ENCODE assay signal across 1 cellular context in genomic region chr2:231227309-231228162, GRCh38.
TF ChIP-seq lines count a peak whose summit lies in the region.

No MANE protein-coding gene starts in this region.

TF ChIP-seq in HepG2, 621 proteins besides CTCF, POLR2A, EP300 and RAD21 (continued from another document and continues in another):
- TF ChIP-seq, protein P1, sequence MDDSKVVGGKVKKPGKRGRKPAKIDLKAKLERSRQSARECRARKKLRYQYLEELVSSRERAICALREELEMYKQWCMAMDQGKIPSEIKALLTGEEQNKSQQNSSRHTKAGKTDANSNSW (CRISPR knock-in tag; IDR thresholded peaks at IDR 0.05; ENCODE audit: borderline replicate concordance): no peak
- peak; percentile 22; the same call in 1 of the 2 replicates for TF ChIP-seq NFYC (CRISPR knock-in tag; IDR thresholded peaks at IDR 0.05)
- TF ChIP-seq, protein P2, sequence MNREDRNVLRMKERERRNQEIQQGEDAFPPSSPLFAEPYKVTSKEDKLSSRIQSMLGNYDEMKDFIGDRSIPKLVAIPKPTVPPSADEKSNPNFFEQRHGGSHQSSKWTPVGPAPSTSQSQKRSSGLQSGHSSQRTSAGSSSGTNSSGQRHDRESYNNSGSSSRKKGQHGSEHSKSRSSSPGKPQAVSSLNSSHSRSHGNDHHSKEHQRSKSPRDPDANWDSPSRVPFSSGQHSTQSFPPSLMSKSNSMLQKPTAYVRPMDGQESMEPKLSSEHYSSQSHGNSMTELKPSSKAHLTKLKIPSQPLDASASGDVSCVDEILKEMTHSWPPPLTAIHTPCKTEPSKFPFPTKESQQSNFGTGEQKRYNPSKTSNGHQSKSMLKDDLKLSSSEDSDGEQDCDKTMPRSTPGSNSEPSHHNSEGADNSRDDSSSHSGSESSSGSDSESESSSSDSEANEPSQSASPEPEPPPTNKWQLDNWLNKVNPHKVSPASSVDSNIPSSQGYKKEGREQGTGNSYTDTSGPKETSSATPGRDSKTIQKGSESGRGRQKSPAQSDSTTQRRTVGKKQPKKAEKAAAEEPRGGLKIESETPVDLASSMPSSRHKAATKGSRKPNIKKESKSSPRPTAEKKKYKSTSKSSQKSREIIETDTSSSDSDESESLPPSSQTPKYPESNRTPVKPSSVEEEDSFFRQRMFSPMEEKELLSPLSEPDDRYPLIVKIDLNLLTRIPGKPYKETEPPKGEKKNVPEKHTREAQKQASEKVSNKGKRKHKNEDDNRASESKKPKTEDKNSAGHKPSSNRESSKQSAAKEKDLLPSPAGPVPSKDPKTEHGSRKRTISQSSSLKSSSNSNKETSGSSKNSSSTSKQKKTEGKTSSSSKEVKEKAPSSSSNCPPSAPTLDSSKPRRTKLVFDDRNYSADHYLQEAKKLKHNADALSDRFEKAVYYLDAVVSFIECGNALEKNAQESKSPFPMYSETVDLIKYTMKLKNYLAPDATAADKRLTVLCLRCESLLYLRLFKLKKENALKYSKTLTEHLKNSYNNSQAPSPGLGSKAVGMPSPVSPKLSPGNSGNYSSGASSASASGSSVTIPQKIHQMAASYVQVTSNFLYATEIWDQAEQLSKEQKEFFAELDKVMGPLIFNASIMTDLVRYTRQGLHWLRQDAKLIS (CRISPR knock-in tag; IDR thresholded peaks at IDR 0.05): no peak
- TF ChIP-seq, protein P3, sequence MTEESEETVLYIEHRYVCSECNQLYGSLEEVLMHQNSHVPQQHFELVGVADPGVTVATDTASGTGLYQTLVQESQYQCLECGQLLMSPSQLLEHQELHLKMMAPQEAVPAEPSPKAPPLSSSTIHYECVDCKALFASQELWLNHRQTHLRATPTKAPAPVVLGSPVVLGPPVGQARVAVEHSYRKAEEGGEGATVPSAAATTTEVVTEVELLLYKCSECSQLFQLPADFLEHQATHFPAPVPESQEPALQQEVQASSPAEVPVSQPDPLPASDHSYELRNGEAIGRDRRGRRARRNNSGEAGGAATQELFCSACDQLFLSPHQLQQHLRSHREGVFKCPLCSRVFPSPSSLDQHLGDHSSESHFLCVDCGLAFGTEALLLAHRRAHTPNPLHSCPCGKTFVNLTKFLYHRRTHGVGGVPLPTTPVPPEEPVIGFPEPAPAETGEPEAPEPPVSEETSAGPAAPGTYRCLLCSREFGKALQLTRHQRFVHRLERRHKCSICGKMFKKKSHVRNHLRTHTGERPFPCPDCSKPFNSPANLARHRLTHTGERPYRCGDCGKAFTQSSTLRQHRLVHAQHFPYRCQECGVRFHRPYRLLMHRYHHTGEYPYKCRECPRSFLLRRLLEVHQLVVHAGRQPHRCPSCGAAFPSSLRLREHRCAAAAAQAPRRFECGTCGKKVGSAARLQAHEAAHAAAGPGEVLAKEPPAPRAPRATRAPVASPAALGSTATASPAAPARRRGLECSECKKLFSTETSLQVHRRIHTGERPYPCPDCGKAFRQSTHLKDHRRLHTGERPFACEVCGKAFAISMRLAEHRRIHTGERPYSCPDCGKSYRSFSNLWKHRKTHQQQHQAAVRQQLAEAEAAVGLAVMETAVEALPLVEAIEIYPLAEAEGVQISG (CRISPR knock-in tag; IDR thresholded peaks at IDR 0.05): no peak
- TF ChIP-seq ZNF879 (CRISPR knock-in tag; IDR thresholded peaks at IDR 0.05): no peak
- TF ChIP-seq ZBTB25 (CRISPR knock-in tag; IDR thresholded peaks at IDR 0.05): 0 out of 2 replicates have a peak, but pooled peaks have one; percentile 29
- no peak for TF ChIP-seq RFXAP (CRISPR knock-in tag; IDR thresholded peaks at IDR 0.05; ENCODE audit: borderline replicate concordance)
- no peak for TF ChIP-seq MIER2 (CRISPR knock-in tag; IDR thresholded peaks at IDR 0.05)
- no peak for TF ChIP-seq TSC22D2 (CRISPR knock-in tag; IDR thresholded peaks at IDR 0.05; ENCODE audit: borderline replicate concordance)
- no peak for TF ChIP-seq MAF1 (CRISPR knock-in tag; IDR thresholded peaks at IDR 0.05; ENCODE audit: borderline replicate concordance)
- TF ChIP-seq, protein P4, sequence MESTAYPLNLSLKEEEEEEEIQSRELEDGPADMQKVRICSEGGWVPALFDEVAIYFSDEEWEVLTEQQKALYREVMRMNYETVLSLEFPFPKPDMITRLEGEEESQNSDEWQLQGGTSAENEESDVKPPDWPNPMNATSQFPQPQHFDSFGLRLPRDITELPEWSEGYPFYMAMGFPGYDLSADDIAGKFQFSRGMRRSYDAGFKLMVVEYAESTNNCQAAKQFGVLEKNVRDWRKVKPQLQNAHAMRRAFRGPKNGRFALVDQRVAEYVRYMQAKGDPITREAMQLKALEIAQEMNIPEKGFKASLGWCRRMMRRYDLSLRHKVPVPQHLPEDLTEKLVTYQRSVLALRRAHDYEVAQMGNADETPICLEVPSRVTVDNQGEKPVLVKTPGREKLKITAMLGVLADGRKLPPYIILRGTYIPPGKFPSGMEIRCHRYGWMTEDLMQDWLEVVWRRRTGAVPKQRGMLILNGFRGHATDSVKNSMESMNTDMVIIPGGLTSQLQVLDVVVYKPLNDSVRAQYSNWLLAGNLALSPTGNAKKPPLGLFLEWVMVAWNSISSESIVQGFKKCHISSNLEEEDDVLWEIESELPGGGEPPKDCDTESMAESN (CRISPR knock-in tag; conservative IDR thresholded peaks at IDR 0.05): no peak
- no peak for TF ChIP-seq ARHGAP35 (CRISPR knock-in tag; IDR thresholded peaks at IDR 0.05; ENCODE audit: borderline replicate concordance)
- TF ChIP-seq DPF2 (CRISPR knock-in tag; IDR thresholded peaks at IDR 0.05; ENCODE audit: borderline replicate concordance, low read depth): no peak
- TF ChIP-seq SIX4 (CRISPR knock-in tag; IDR thresholded peaks at IDR 0.05): no peak
- TF ChIP-seq, protein P5, sequence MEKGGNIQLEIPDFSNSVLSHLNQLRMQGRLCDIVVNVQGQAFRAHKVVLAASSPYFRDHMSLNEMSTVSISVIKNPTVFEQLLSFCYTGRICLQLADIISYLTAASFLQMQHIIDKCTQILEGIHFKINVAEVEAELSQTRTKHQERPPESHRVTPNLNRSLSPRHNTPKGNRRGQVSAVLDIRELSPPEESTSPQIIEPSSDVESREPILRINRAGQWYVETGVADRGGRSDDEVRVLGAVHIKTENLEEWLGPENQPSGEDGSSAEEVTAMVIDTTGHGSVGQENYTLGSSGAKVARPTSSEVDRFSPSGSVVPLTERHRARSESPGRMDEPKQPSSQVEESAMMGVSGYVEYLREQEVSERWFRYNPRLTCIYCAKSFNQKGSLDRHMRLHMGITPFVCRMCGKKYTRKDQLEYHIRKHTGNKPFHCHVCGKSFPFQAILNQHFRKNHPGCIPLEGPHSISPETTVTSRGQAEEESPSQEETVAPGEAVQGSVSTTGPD (CRISPR knock-in tag; IDR thresholded peaks at IDR 0.05): no peak
- TF ChIP-seq SUZ12 (IDR thresholded peaks at IDR 0.05; ENCODE audit: low read depth, low read length): no peak
- TF ChIP-seq ZBTB33 (CRISPR knock-in tag; IDR thresholded peaks at IDR 0.05): peak; percentile 91
- TF ChIP-seq NAIF1 (CRISPR knock-in tag; IDR thresholded peaks at IDR 0.05; ENCODE audit: borderline replicate concordance): no peak
- TF ChIP-seq FOSL2 (CRISPR knock-in tag; IDR thresholded peaks at IDR 0.05): peak; percentile 40; the same call in 1 of the 2 replicates
- no peak for TF ChIP-seq BORCS8-MEF2B (CRISPR knock-in tag; IDR thresholded peaks at IDR 0.05)
- no peak for TF ChIP-seq PRDM10 (CRISPR knock-in tag; IDR thresholded peaks at IDR 0.05; ENCODE audit: low read depth)
- TF ChIP-seq, protein P6, sequence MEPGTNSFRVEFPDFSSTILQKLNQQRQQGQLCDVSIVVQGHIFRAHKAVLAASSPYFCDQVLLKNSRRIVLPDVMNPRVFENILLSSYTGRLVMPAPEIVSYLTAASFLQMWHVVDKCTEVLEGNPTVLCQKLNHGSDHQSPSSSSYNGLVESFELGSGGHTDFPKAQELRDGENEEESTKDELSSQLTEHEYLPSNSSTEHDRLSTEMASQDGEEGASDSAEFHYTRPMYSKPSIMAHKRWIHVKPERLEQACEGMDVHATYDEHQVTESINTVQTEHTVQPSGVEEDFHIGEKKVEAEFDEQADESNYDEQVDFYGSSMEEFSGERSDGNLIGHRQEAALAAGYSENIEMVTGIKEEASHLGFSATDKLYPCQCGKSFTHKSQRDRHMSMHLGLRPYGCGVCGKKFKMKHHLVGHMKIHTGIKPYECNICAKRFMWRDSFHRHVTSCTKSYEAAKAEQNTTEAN (CRISPR knock-in tag; conservative IDR thresholded peaks at IDR 0.05): no peak
- TF ChIP-seq ZNF383 (CRISPR knock-in tag; IDR thresholded peaks at IDR 0.05; ENCODE audit: borderline replicate concordance): no peak
- no peak for TF ChIP-seq ZNF432 (CRISPR knock-in tag; IDR thresholded peaks at IDR 0.05; ENCODE audit: borderline replicate concordance)
- no peak for TF ChIP-seq ZIK1 (CRISPR knock-in tag; IDR thresholded peaks at IDR 0.05; ENCODE audit: borderline replicate concordance, low read depth)
- TF ChIP-seq ZNF550 (CRISPR knock-in tag; IDR thresholded peaks at IDR 0.05; ENCODE audit: borderline replicate concordance): no peak
- TF ChIP-seq, protein P7, sequence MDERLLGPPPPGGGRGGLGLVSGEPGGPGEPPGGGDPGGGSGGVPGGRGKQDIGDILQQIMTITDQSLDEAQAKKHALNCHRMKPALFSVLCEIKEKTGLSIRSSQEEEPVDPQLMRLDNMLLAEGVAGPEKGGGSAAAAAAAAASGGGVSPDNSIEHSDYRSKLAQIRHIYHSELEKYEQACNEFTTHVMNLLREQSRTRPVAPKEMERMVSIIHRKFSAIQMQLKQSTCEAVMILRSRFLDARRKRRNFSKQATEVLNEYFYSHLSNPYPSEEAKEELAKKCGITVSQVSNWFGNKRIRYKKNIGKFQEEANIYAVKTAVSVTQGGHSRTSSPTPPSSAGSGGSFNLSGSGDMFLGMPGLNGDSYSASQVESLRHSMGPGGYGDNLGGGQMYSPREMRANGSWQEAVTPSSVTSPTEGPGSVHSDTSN (CRISPR knock-in tag; IDR thresholded peaks at IDR 0.05): no peak
- no peak for TF ChIP-seq PHB2 (IDR thresholded peaks at IDR 0.05; ENCODE audit: partially characterized antibody)
- no peak for TF ChIP-seq TOE1 (CRISPR knock-in tag; IDR thresholded peaks at IDR 0.05)
- TF ChIP-seq LCORL (IDR thresholded peaks at IDR 0.05): no peak
- TF ChIP-seq LCORL (CRISPR knock-in tag; IDR thresholded peaks at IDR 0.05): no peak
- no peak for TF ChIP-seq TBX2 (CRISPR knock-in tag; IDR thresholded peaks at IDR 0.05; ENCODE audit: borderline replicate concordance)
- no peak for TF ChIP-seq ZBTB46 (CRISPR knock-in tag; IDR thresholded peaks at IDR 0.05; ENCODE audit: borderline replicate concordance)
- TF ChIP-seq, protein P8, sequence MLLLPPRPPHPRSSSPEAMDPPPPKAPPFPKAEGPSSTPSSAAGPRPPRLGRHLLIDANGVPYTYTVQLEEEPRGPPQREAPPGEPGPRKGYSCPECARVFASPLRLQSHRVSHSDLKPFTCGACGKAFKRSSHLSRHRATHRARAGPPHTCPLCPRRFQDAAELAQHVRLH (CRISPR knock-in tag; IDR thresholded peaks at IDR 0.05; ENCODE audit: borderline replicate concordance, low read depth): no peak
- TF ChIP-seq KAT8 (CRISPR knock-in tag; IDR thresholded peaks at IDR 0.05): peak; percentile 62
- TF ChIP-seq CEBPG (CRISPR knock-in tag; IDR thresholded peaks at IDR 0.05): peak; percentile 45; the same call in 1 of the 2 replicates
- TF ChIP-seq NPAS2 (CRISPR knock-in tag; IDR thresholded peaks at IDR 0.05; ENCODE audit: borderline replicate concordance): no peak
